In genomic region chr10:78664929-78665525, GRCh38 we compare ENCODE assay signal across 10 cellular contexts.
DNase-seq lines count a peak whose midpoint lies in the region; ATAC-seq, FAIRE-seq and TF ChIP-seq lines count a peak whose summit lies in the region.
"Had no signal": no experiment of that assay in that cellular context is flagged by ENCODE, and none has a peak within 500 bp of the region (broad histone marks: within the 10 kb centered on the region; RNA-seq: fewer than 3 reads in every experiment).

No MANE protein-coding gene starts in this region.

- FAIRE-seq in small intestine (lab: Jason Lieb, UNC), result no peak

- H3K4me3 ChIP-seq in epithelial cell of proximal tubule (ENCODE audit: low read depth, low read length), result no peak overlapping the region
- no peak overlapping the region for H3K4me3 ChIP-seq in small intestine (ENCODE audit: low read depth in 1 of 2, low read length in 2 of 2)

- no peak overlapping the region for H3K4me3 Mint-ChIP-seq in activated CD4-positive, alpha-beta T cell treated with anti-CD3 and anti-CD28 coated beads, Interleukin-2, amount 10 ng/mL, durations not matched to agents 7 days and 5 days
- H3K4me3 Mint-ChIP-seq in activated T-helper 1 cell treated with anti-CD3 and anti-CD28 coated beads, Interleukin-12 subunit alpha, Interleukin-12 subunit beta, Interleukin-2, Interleukin-4 antibody, amounts not matched to agents 30 ng/mL and 10 ng/mL and 1 ng/mL, durations not matched to agents 14 hours and 24 hours and 36 hours, result no peak overlapping the region
- H3K4me3 Mint-ChIP-seq: activated naive CD8-positive, alpha-beta T cell had no signal

- H3K9me3 Mint-ChIP-seq in activated CD4-positive, alpha-beta T cell treated with anti-CD3 and anti-CD28 coated beads, Interleukin-2, amount 10 ng/mL, durations not matched to agents 7 days and 5 days, result peaks cover 15% of the 10 kb centered on the region
- peaks cover 14% of the 10 kb centered on the region for H3K9me3 Mint-ChIP-seq in activated T-helper 1 cell treated with anti-CD3 and anti-CD28 coated beads, Interleukin-12 subunit alpha, Interleukin-12 subunit beta, Interleukin-2, Interleukin-4 antibody, amounts not matched to agents 30 ng/mL and 10 ng/mL and 1 ng/mL, durations not matched to agents 14 hours and 24 hours and 36 hours

- TF ChIP-seq CTCF in epithelial cell of proximal tubule (conservative IDR thresholded peaks at IDR 0.05; ENCODE audit: low read depth, low read length), result peak; percentile 61

- no peaks in the 10 kb centered on the region for H3K27me3 ChIP-seq in small intestine (ENCODE audit: control insufficient read depth in 2 of 2, insufficient read depth in 2 of 2, low read length in 2 of 2)

- no peak for ATAC-seq in HG02798 (IDR thresholded peaks at IDR 0.05; ENCODE audit: poor library complexity, unreplicated experiment)

- DNase-seq in activated CD4-positive, alpha-beta T cell treated with anti-CD3 and anti-CD28 coated beads, Interleukin-2, amount 10 ng/mL, durations not matched to agents 7 days and 5 days, result peak; percentile 23
- DNase-seq in activated CD4-positive, alpha-beta T cell treated with anti-CD3 and anti-CD28 coated beads for 1 hour, result no peak
- peak; percentile 35 for DNase-seq in NCI-H748 (lab: John Stamatoyannopoulos, UW; ENCODE audit: unreplicated experiment)
- DNase-seq in epithelial cell of proximal tubule (ENCODE audit: low read depth), result no peak
- peak; percentile 28 for DNase-seq in small intestine
- DNase-seq in activated T-helper 1 cell treated with anti-CD3 and anti-CD28 coated beads, Interleukin-12 subunit alpha, Interleukin-12 subunit beta, Interleukin-2, Interleukin-4 antibody, amounts not matched to agents 30 ng/mL and 10 ng/mL and 1 ng/mL, durations not matched to agents 14 hours and 24 hours and 36 hours (ENCODE audit: low spot score), result no peak
- no peak for DNase-seq in NCI-H1930 (lab: John Stamatoyannopoulos, UW)
- DNase-seq: DMS79 treated with DMSO at 0.1 percent for 48 hours had no signal

- intact Hi-C loops in activated T-helper 1 cell treated with anti-CD3 and anti-CD28 coated beads, Interleukin-12 subunit alpha, Interleukin-12 subunit beta, Interleukin-2, Interleukin-4 antibody, amounts not matched to agents 30 ng/mL and 10 ng/mL and 1 ng/mL, durations not matched to agents 14 hours and 24 hours and 36 hours (cut with micrococcal nuclease), result no loop called here

- CTCF ChIA-PET in activated CD4-positive, alpha-beta T cell treated with anti-CD3 and anti-CD28 coated beads, Interleukin-2, amount 10 ng/mL, durations not matched to agents 7 days and 5 days (lab: Charles Lee), result interaction anchor here (1.0 to 1.8 kb wide), 2 partner anchors 9 to 618 kb away, joined by 5 to 7 read pairs; no protein-coding TSS in a partner anchor

- H3K4me1 ChIP-seq in small intestine (ENCODE audit: control insufficient read depth in 2 of 2, insufficient read depth in 1 of 2, low read depth in 1 of 2, low read length in 1 of 2), result no peaks in the 10 kb centered on the region

- WGBS in small intestine, 3 donors, result 71 to 76% (median 72%) methylated on average over 4 of the region's 4 CpGs

- peaks cover 2% of the 10 kb centered on the region for H3K9me3 ChIP-seq in small intestine (ENCODE audit: control insufficient read depth, low read depth)

- H3K36me3 Mint-ChIP-seq in activated CD4-positive, alpha-beta T cell treated with anti-CD3 and anti-CD28 coated beads, Interleukin-2, amount 10 ng/mL, durations not matched to agents 7 days and 5 days (ENCODE audit: low read depth), result no peaks in the 10 kb centered on the region
- no peaks in the 10 kb centered on the region for H3K36me3 Mint-ChIP-seq in activated T-helper 1 cell treated with anti-CD3 and anti-CD28 coated beads, Interleukin-12 subunit alpha, Interleukin-12 subunit beta, Interleukin-2, Interleukin-4 antibody, amounts not matched to agents 30 ng/mL and 10 ng/mL and 1 ng/mL, durations not matched to agents 14 hours and 24 hours and 36 hours (ENCODE audit: low read depth)

- H3K36me3 ChIP-seq in small intestine (ENCODE audit: control insufficient read depth in 2 of 2, insufficient read depth in 2 of 2, low read length in 2 of 2), result no peaks in the 10 kb centered on the region

- no peak overlapping the region for H3K27ac Mint-ChIP-seq in activated CD4-positive, alpha-beta T cell treated with anti-CD3 and anti-CD28 coated beads, Interleukin-2, amount 10 ng/mL, durations not matched to agents 7 days and 5 days
- no peak overlapping the region for H3K27ac Mint-ChIP-seq in activated T-helper 1 cell treated with anti-CD3 and anti-CD28 coated beads, Interleukin-12 subunit alpha, Interleukin-12 subunit beta, Interleukin-2, Interleukin-4 antibody, amounts not matched to agents 30 ng/mL and 10 ng/mL and 1 ng/mL, durations not matched to agents 14 hours and 24 hours and 36 hours
- H3K27ac Mint-ChIP-seq: activated naive CD8-positive, alpha-beta T cell had no signal

- POLR2A ChIA-PET in activated CD4-positive, alpha-beta T cell treated with anti-CD3 and anti-CD28 coated beads, Interleukin-2, amount 10 ng/mL, durations not matched to agents 7 days and 5 days (lab: Charles Lee), result no interaction called here

- H3K27ac ChIP-seq in small intestine (ENCODE audit: low read depth in 1 of 2, low read length in 1 of 2), result no peak overlapping the region

- H3K4me1 Mint-ChIP-seq in activated CD4-positive, alpha-beta T cell treated with anti-CD3 and anti-CD28 coated beads, Interleukin-2, amount 10 ng/mL, durations not matched to agents 7 days and 5 days, result no peaks in the 10 kb centered on the region
- no peaks in the 10 kb centered on the region for H3K4me1 Mint-ChIP-seq in activated T-helper 1 cell treated with anti-CD3 and anti-CD28 coated beads, Interleukin-12 subunit alpha, Interleukin-12 subunit beta, Interleukin-2, Interleukin-4 antibody, amounts not matched to agents 30 ng/mL and 10 ng/mL and 1 ng/mL, durations not matched to agents 14 hours and 24 hours and 36 hours (ENCODE audit: low read depth)

- H3K27me3 Mint-ChIP-seq in activated CD4-positive, alpha-beta T cell treated with anti-CD3 and anti-CD28 coated beads, Interleukin-2, amount 10 ng/mL, durations not matched to agents 7 days and 5 days, result peaks cover 24% of the 10 kb centered on the region
- no peaks in the 10 kb centered on the region for H3K27me3 Mint-ChIP-seq in activated T-helper 1 cell treated with anti-CD3 and anti-CD28 coated beads, Interleukin-12 subunit alpha, Interleukin-12 subunit beta, Interleukin-2, Interleukin-4 antibody, amounts not matched to agents 30 ng/mL and 10 ng/mL and 1 ng/mL, durations not matched to agents 14 hours and 24 hours and 36 hours (ENCODE audit: insufficient read depth)

Comparison
In these comparisons a context has a peak if more than half of its experiments do, and no peak if none do; other contexts are left out.
1. DNase-seq: peak in activated CD4-positive, alpha-beta T cell treated with anti-CD3 and anti-CD28 coated beads, Interleukin-2, amount 10 ng/mL, durations not matched to agents 7 days and 5 days (single experiment), NCI-H748 (single experiment) and small intestine (single experiment); none in activated CD4-positive, alpha-beta T cell treated with anti-CD3 and anti-CD28 coated beads for 1 hour (single experiment), epithelial cell of proximal tubule (single experiment), activated T-helper 1 cell treated with anti-CD3 and anti-CD28 coated beads, Interleukin-12 subunit alpha, Interleukin-12 subunit beta, Interleukin-2, Interleukin-4 antibody, amounts not matched to agents 30 ng/mL and 10 ng/mL and 1 ng/mL, durations not matched to agents 14 hours and 24 hours and 36 hours (single experiment) and NCI-H1930 (0 of 2).